1 cellular context compared by ENCODE assay signal in genomic region chr22:44972363-44973083, GRCh38.
TF ChIP-seq lines count a peak whose summit lies in the region.

No MANE protein-coding gene starts in this region.

TF ChIP-seq in SK-N-SH treated with all-trans-retinoic acid at 6 μM for 48 hours, 23 proteins besides CTCF, POLR2A, EP300 and RAD21 (continued from another document):
- no peak for TF ChIP-seq PATZ1 (CRISPR knock-in tag; IDR thresholded peaks at IDR 0.05; ENCODE audit: borderline replicate concordance)
- no peak for TF ChIP-seq GLIS3 (CRISPR knock-in tag; IDR thresholded peaks at IDR 0.05)
- TF ChIP-seq TOX (CRISPR knock-in tag; IDR thresholded peaks at IDR 0.05; ENCODE audit: borderline replicate concordance), result no peak
- TF ChIP-seq PPARA (CRISPR knock-in tag; IDR thresholded peaks at IDR 0.05; ENCODE audit: borderline replicate concordance), result no peak
- TF ChIP-seq ZFP3 (CRISPR knock-in tag; IDR thresholded peaks at IDR 0.05), result no peak
- no peak for TF ChIP-seq TCF4 (CRISPR knock-in tag; IDR thresholded peaks at IDR 0.05; ENCODE audit: borderline replicate concordance)
- TF ChIP-seq SNAI2 (CRISPR knock-in tag; IDR thresholded peaks at IDR 0.05), result no peak
